In the genomic region with DNA sequence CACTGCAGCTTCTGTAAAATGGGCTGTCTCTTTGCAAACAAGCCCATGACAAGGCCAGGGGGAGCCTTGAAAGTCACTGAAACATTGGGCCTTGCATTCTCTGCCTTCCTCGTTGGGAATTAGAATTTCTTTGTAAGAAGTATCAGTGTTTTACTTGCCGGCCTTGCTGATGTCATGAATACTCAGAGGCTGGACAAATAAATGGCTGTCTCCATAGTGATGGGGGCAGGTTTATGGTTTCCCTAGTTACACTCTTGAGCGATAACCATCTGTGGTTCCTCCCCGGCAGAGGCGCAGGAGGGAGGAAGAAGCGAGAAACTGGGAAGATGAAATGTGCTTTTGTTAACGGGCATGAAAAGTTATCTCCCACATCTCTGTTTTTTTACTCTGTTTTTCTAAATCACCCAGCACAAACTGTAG, we compare ENCODE assay signal across 9 cellular contexts.
A peak's percentile ranks its signal among the peaks of the same experiment; 100 is the strongest.
DNase-seq lines count a peak whose midpoint lies in the region; ATAC-seq and TF ChIP-seq lines count a peak whose summit lies in the region.
"Had no signal": no experiment of that assay in that cellular context is flagged by ENCODE, and none has a peak within 500 bp of the region (broad histone marks: within the 10 kb centered on the region; RNA-seq: fewer than 3 reads in every experiment).

No MANE protein-coding gene starts in this region.

- peak overlapping the region; percentile 40 for H3K27ac Mint-ChIP-seq in activated naive CD8-positive, alpha-beta T cell treated with anti-CD3 and anti-CD28 coated beads, Interleukin-2, amount 50 U/mL, for 24 hours
- H3K27ac Mint-ChIP-seq in progenitor cell of endocrine pancreas, result peak overlapping the region; percentile 86
- no peak overlapping the region for H3K27ac Mint-ChIP-seq in activated T-helper 17 cell treated with anti-CD3 and anti-CD28 coated beads, Interleukin-2, amount 50 U/mL, for 72 hours
- H3K27ac Mint-ChIP-seq: stimulated activated naive B cell treated with anti-CD40 and anti-IgM and Interleukin-4, amounts not matched to agents 10 μg/mL and 1 μg/mL and 100 μg/mL, for 72 hours had no signal

- peak; percentile 75 for ATAC-seq in HG03378 (IDR thresholded peaks at IDR 0.05; ENCODE audit: unreplicated experiment)
- ATAC-seq in activated naive CD8-positive, alpha-beta T cell treated with anti-CD3 and anti-CD28 coated beads, Interleukin-2, amount 50 U/mL, for 24 hours, result peak; percentile 54
- ATAC-seq in activated T-helper 17 cell treated with anti-CD3 and anti-CD28 coated beads, Interleukin-2, amount 50 U/mL, for 72 hours (replicated peaks), result no peak

- H3K27me3 Mint-ChIP-seq in activated naive CD8-positive, alpha-beta T cell treated with anti-CD3 and anti-CD28 coated beads, Interleukin-2, amount 50 U/mL, for 24 hours, result peaks cover 12% of the 10 kb centered on the region
- H3K27me3 Mint-ChIP-seq in progenitor cell of endocrine pancreas, result no peaks in the 10 kb centered on the region
- peaks cover 23% of the 10 kb centered on the region for H3K27me3 Mint-ChIP-seq in activated T-helper 17 cell treated with anti-CD3 and anti-CD28 coated beads, Interleukin-2, amount 50 U/mL, for 72 hours

- no peaks in the 10 kb centered on the region for H3K9me3 Mint-ChIP-seq in activated naive CD8-positive, alpha-beta T cell treated with anti-CD3 and anti-CD28 coated beads, Interleukin-2, amount 50 U/mL, for 24 hours
- peaks cover 3% of the 10 kb centered on the region for H3K9me3 Mint-ChIP-seq in progenitor cell of endocrine pancreas (ENCODE audit: low read depth)
- no peaks in the 10 kb centered on the region for H3K9me3 Mint-ChIP-seq in activated T-helper 17 cell treated with anti-CD3 and anti-CD28 coated beads, Interleukin-2, amount 50 U/mL, for 72 hours
- H3K9me3 Mint-ChIP-seq: stimulated activated naive B cell treated with anti-CD40 and anti-IgM and Interleukin-4, amounts not matched to agents 10 μg/mL and 1 μg/mL and 100 μg/mL, for 72 hours had no signal

- H3K4me3 Mint-ChIP-seq in activated naive CD8-positive, alpha-beta T cell treated with anti-CD3 and anti-CD28 coated beads, Interleukin-2, amount 50 U/mL, for 24 hours, result no peak overlapping the region
- no peak overlapping the region for H3K4me3 Mint-ChIP-seq in progenitor cell of endocrine pancreas (ENCODE audit: low read depth)
- no peak overlapping the region for H3K4me3 Mint-ChIP-seq in activated T-helper 17 cell treated with anti-CD3 and anti-CD28 coated beads, Interleukin-2, amount 50 U/mL, for 72 hours
- H3K4me3 Mint-ChIP-seq: stimulated activated naive B cell treated with anti-CD40 and anti-IgM and Interleukin-4, amounts not matched to agents 10 μg/mL and 1 μg/mL and 100 μg/mL, for 72 hours had no signal

- no peaks in the 10 kb centered on the region for H3K36me3 Mint-ChIP-seq in activated naive CD8-positive, alpha-beta T cell treated with anti-CD3 and anti-CD28 coated beads, Interleukin-2, amount 50 U/mL, for 24 hours (ENCODE audit: low read depth)
- peaks cover 1% of the 10 kb centered on the region for H3K36me3 Mint-ChIP-seq in progenitor cell of endocrine pancreas (ENCODE audit: insufficient read depth)
- no peaks in the 10 kb centered on the region for H3K36me3 Mint-ChIP-seq in activated T-helper 17 cell treated with anti-CD3 and anti-CD28 coated beads, Interleukin-2, amount 50 U/mL, for 72 hours (ENCODE audit: low read depth)
- H3K36me3 Mint-ChIP-seq: stimulated activated naive B cell treated with anti-CD40 and anti-IgM and Interleukin-4, amounts not matched to agents 10 μg/mL and 1 μg/mL and 100 μg/mL, for 72 hours had no signal

- peaks cover 16% of the 10 kb centered on the region for H3K4me1 Mint-ChIP-seq in activated naive CD8-positive, alpha-beta T cell treated with anti-CD3 and anti-CD28 coated beads, Interleukin-2, amount 50 U/mL, for 24 hours
- peaks cover 40% of the 10 kb centered on the region for H3K4me1 Mint-ChIP-seq in progenitor cell of endocrine pancreas (ENCODE audit: low read depth)
- no peaks in the 10 kb centered on the region for H3K4me1 Mint-ChIP-seq in activated T-helper 17 cell treated with anti-CD3 and anti-CD28 coated beads, Interleukin-2, amount 50 U/mL, for 72 hours

- TF ChIP-seq CTCF in progenitor cell of endocrine pancreas (IDR thresholded peaks at IDR 0.05; ENCODE audit: unreplicated experiment), result no peak

- peak; percentile 1 for DNase-seq in NOMO-1 treated with DMSO at 0.1 percent for 48 hours (lab: John Stamatoyannopoulos, UW; ENCODE audit: unreplicated experiment)
- no peak for DNase-seq in NOMO-1 treated with dmso at 0.1 percent for 144 hours (lab: John Stamatoyannopoulos, UW; ENCODE audit: unreplicated experiment)
- no peak for DNase-seq in activated naive CD8-positive, alpha-beta T cell treated with anti-CD3 and anti-CD28 coated beads, Interleukin-2, amount 50 U/mL, for 24 hours
- DNase-seq in progenitor cell of endocrine pancreas (ENCODE audit: low spot score, unreplicated experiment), result no peak
- no peak for DNase-seq in iPS-NIHi7 (ENCODE audit: extremely low spot score)
- no peak for DNase-seq in NCI-H1048 (lab: John Stamatoyannopoulos, UW)
- DNase-seq: stimulated activated naive B cell treated with anti-CD40 and anti-IgM and Interleukin-4, amounts not matched to agents 10 μg/mL and 1 μg/mL and 100 μg/mL, for 72 hours had no signal
